Comparison of ENCODE assay signal across 1 cellular context in the genomic region with DNA sequence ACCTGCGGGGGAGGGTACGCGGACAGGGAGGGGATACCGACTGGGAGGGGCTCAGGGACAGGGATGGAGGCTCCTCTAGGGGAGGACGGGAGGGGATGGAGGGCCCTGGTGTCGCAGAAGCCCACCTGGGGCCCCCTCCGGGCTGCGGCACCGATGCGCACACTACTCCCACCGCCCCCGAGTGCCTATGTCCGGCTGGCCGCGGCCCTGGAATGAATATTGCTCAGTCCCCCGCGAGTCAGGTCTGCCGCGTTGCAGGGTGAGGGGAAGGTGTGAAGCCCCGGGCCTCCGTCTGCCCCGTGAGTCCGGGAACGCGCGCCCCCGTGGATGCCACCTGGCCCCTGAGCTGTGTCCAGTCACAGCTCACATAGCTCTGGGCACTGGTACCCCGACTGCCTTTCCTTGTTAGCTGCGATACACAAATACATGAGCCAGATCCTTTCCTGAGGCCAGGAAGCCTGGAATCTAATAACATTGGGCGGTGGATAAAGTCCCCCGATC.
TF ChIP-seq lines count a peak whose summit lies in the region.

No MANE protein-coding gene starts in this region.

TF ChIP-seq in HepG2, 621 proteins besides CTCF, POLR2A, EP300 and RAD21:
- TF ChIP-seq DNMT1 (CRISPR knock-in tag; IDR thresholded peaks at IDR 0.05) (no peak), NRL (CRISPR knock-in tag; IDR thresholded peaks at IDR 0.05; ENCODE audit: borderline replicate concordance) (no peak), RNF2 (conservative IDR thresholded peaks at IDR 0.05; ENCODE audit: low read depth) (no peak), RFXAP (CRISPR knock-in tag; IDR thresholded peaks at IDR 0.05; ENCODE audit: borderline replicate concordance) (no peak), SP1 (IDR thresholded peaks at IDR 0.05) (no peak), SP1 (CRISPR knock-in tag; IDR thresholded peaks at IDR 0.05) (no peak), MYNN (CRISPR knock-in tag; IDR thresholded peaks at IDR 0.05; ENCODE audit: low read depth) (no peak), NFRKB (IDR thresholded peaks at IDR 0.05) (no peak), REPIN1 (CRISPR knock-in tag; IDR thresholded peaks at IDR 0.05; ENCODE audit: borderline replicate concordance, low read depth) (no peak), ZNF777 (CRISPR knock-in tag; IDR thresholded peaks at IDR 0.05) (no peak), KAT8 (CRISPR knock-in tag; IDR thresholded peaks at IDR 0.05) (no peak), ZSCAN12 (CRISPR knock-in tag; IDR thresholded peaks at IDR 0.05) (no peak), ZFX (CRISPR knock-in tag; IDR thresholded peaks at IDR 0.05; ENCODE audit: low read depth) (no peak), FOXK2 (IDR thresholded peaks at IDR 0.05) (no peak), ZNF776 (CRISPR knock-in tag; IDR thresholded peaks at IDR 0.05) (no peak), ZFAT (CRISPR knock-in tag; conservative IDR thresholded peaks at IDR 0.05) (no peak)
- TF ChIP-seq, protein P1, sequence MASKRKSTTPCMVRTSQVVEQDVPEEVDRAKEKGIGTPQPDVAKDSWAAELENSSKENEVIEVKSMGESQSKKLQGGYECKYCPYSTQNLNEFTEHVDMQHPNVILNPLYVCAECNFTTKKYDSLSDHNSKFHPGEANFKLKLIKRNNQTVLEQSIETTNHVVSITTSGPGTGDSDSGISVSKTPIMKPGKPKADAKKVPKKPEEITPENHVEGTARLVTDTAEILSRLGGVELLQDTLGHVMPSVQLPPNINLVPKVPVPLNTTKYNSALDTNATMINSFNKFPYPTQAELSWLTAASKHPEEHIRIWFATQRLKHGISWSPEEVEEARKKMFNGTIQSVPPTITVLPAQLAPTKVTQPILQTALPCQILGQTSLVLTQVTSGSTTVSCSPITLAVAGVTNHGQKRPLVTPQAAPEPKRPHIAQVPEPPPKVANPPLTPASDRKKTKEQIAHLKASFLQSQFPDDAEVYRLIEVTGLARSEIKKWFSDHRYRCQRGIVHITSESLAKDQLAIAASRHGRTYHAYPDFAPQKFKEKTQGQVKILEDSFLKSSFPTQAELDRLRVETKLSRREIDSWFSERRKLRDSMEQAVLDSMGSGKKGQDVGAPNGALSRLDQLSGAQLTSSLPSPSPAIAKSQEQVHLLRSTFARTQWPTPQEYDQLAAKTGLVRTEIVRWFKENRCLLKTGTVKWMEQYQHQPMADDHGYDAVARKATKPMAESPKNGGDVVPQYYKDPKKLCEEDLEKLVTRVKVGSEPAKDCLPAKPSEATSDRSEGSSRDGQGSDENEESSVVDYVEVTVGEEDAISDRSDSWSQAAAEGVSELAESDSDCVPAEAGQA (IDR thresholded peaks at IDR 0.05; ENCODE audit: low read depth) = no peak
- TF ChIP-seq, protein P1 (CRISPR knock-in tag; IDR thresholded peaks at IDR 0.05; ENCODE audit: borderline replicate concordance) = no peak
- TF ChIP-seq, protein P2, sequence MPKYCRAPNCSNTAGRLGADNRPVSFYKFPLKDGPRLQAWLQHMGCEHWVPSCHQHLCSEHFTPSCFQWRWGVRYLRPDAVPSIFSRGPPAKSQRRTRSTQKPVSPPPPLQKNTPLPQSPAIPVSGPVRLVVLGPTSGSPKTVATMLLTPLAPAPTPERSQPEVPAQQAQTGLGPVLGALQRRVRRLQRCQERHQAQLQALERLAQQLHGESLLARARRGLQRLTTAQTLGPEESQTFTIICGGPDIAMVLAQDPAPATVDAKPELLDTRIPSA (CRISPR knock-in tag; IDR thresholded peaks at IDR 0.05; ENCODE audit: borderline replicate concordance) = no peak
- TF ChIP-seq, protein P3, sequence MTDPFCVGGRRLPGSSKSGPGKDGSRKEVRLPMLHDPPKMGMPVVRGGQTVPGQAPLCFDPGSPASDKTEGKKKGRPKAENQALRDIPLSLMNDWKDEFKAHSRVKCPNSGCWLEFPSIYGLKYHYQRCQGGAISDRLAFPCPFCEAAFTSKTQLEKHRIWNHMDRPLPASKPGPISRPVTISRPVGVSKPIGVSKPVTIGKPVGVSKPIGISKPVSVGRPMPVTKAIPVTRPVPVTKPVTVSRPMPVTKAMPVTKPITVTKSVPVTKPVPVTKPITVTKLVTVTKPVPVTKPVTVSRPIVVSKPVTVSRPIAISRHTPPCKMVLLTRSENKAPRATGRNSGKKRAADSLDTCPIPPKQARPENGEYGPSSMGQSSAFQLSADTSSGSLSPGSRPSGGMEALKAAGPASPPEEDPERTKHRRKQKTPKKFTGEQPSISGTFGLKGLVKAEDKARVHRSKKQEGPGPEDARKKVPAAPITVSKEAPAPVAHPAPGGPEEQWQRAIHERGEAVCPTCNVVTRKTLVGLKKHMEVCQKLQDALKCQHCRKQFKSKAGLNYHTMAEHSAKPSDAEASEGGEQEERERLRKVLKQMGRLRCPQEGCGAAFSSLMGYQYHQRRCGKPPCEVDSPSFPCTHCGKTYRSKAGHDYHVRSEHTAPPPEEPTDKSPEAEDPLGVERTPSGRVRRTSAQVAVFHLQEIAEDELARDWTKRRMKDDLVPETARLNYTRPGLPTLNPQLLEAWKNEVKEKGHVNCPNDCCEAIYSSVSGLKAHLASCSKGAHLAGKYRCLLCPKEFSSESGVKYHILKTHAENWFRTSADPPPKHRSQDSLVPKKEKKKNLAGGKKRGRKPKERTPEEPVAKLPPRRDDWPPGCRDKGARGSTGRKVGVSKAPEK (CRISPR knock-in tag; IDR thresholded peaks at IDR 0.05; ENCODE audit: borderline replicate concordance) = no peak
- TF ChIP-seq, protein P4, sequence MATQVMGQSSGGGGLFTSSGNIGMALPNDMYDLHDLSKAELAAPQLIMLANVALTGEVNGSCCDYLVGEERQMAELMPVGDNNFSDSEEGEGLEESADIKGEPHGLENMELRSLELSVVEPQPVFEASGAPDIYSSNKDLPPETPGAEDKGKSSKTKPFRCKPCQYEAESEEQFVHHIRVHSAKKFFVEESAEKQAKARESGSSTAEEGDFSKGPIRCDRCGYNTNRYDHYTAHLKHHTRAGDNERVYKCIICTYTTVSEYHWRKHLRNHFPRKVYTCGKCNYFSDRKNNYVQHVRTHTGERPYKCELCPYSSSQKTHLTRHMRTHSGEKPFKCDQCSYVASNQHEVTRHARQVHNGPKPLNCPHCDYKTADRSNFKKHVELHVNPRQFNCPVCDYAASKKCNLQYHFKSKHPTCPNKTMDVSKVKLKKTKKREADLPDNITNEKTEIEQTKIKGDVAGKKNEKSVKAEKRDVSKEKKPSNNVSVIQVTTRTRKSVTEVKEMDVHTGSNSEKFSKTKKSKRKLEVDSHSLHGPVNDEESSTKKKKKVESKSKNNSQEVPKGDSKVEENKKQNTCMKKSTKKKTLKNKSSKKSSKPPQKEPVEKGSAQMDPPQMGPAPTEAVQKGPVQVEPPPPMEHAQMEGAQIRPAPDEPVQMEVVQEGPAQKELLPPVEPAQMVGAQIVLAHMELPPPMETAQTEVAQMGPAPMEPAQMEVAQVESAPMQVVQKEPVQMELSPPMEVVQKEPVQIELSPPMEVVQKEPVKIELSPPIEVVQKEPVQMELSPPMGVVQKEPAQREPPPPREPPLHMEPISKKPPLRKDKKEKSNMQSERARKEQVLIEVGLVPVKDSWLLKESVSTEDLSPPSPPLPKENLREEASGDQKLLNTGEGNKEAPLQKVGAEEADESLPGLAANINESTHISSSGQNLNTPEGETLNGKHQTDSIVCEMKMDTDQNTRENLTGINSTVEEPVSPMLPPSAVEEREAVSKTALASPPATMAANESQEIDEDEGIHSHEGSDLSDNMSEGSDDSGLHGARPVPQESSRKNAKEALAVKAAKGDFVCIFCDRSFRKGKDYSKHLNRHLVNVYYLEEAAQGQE (IDR thresholded peaks at IDR 0.05; ENCODE audit: borderline replicate concordance in 1 of 2, low read depth in 1 of 2, low read length in 2 of 2) = no peak
- TF ChIP-seq, protein P5, sequence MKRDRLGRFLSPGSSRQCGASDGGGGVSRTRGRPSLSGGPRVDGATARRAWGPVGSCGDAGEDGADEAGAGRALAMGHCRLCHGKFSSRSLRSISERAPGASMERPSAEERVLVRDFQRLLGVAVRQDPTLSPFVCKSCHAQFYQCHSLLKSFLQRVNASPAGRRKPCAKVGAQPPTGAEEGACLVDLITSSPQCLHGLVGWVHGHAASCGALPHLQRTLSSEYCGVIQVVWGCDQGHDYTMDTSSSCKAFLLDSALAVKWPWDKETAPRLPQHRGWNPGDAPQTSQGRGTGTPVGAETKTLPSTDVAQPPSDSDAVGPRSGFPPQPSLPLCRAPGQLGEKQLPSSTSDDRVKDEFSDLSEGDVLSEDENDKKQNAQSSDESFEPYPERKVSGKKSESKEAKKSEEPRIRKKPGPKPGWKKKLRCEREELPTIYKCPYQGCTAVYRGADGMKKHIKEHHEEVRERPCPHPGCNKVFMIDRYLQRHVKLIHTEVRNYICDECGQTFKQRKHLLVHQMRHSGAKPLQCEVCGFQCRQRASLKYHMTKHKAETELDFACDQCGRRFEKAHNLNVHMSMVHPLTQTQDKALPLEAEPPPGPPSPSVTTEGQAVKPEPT (CRISPR knock-in tag; IDR thresholded peaks at IDR 0.05; ENCODE audit: low read depth) = no peak
